Comparison of ENCODE assay signal across 16 cellular contexts in the genomic region with DNA sequence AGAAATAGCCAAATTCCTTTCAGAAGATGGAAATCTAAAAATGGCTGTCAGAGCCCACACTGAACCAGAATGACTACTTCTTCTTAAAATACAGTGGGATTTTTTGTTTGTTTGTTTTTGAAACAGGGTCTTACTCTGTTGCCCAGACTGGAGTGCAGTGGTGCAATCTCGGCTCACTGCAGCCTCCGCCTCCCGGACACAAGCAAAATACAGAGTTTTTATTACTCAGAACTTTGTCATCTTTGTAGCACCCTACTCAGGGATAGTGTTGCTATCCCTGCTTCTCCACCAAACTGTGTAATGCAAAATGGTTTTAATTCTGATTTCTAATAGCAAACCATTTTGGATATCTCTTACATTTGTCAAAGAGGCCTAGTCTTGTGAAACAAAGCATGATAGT.
"Had no signal": no experiment of that assay in that cellular context is flagged by ENCODE, and none has a peak within 500 bp of the region (broad histone marks: within the 10 kb centered on the region; RNA-seq: fewer than 3 reads in every experiment).

No MANE protein-coding gene starts in this region.

- H3K27ac ChIP-seq: foreskin keratinocyte, hepatocyte, sigmoid colon, skin epidermis, stomach had no signal

- H3K9me3 ChIP-seq: sigmoid colon, stomach had no signal

- ATAC-seq: esophagus mucosa; foreskin keratinocyte; left colon; left ventricle myocardium superior; naive thymus-derived CD4-positive, alpha-beta T cell had no signal

- H3K4me1 Mint-ChIP-seq: nephron progenitor cell had no signal

- H3K9me3 Mint-ChIP-seq: naive thymus-derived CD4-positive, alpha-beta T cell; nephron progenitor cell had no signal

- H3K4me3 ChIP-seq: hepatocyte, sigmoid colon, skin epidermis, stomach had no signal

- H3K27me3 ChIP-seq: foreskin keratinocyte, hepatocyte, sigmoid colon, stomach had no signal

- H3K27me3 Mint-ChIP-seq: naive thymus-derived CD4-positive, alpha-beta T cell had no signal

- H3K27ac Mint-ChIP-seq: nephron progenitor cell had no signal

- H3K4me1 ChIP-seq: foreskin keratinocyte, sigmoid colon had no signal

- H3K4me3 Mint-ChIP-seq: naive thymus-derived CD4-positive, alpha-beta T cell; nephron progenitor cell had no signal

- DNase-seq: effector memory CD4-positive, alpha-beta T cell; foreskin keratinocyte; head of caudate nucleus; left colon; left ventricle myocardium superior; naive thymus-derived CD4-positive, alpha-beta T cell; nephron progenitor cell; posterior cingulate gyrus; sigmoid colon; stimulated activated naive CD4-positive, alpha-beta T cell; stomach; substantia nigra; trophoblast cell had no signal
